In genomic region chr20:53578492-53579222, GRCh38 we compare ENCODE assay signal across 1 cellular context.
TF ChIP-seq lines count a peak whose summit lies in the region.

No MANE protein-coding gene starts in this region.

TF ChIP-seq in HepG2, 621 proteins besides CTCF, POLR2A, EP300 and RAD21 (continued from another document):
- TF ChIP-seq HNF1A (IDR thresholded peaks at IDR 0.05; ENCODE audit: low read depth) (no peak), HNF1A (CRISPR knock-in tag; IDR thresholded peaks at IDR 0.05; ENCODE audit: borderline replicate concordance) (no peak), ZNF709 (CRISPR knock-in tag; IDR thresholded peaks at IDR 0.05) (peak; percentile 48; the same call in 1 of the 2 replicates), THAP11 (CRISPR knock-in tag; IDR thresholded peaks at IDR 0.05) (no peak; the same call in 1 of the 2 replicates), ATF4 (CRISPR knock-in tag; IDR thresholded peaks at IDR 0.05) (peak in 1 of 2 experiments; percentile 44; a peak in 1 of 4 replicates)
